23 cellular contexts compared by ENCODE assay signal in the genomic region with DNA sequence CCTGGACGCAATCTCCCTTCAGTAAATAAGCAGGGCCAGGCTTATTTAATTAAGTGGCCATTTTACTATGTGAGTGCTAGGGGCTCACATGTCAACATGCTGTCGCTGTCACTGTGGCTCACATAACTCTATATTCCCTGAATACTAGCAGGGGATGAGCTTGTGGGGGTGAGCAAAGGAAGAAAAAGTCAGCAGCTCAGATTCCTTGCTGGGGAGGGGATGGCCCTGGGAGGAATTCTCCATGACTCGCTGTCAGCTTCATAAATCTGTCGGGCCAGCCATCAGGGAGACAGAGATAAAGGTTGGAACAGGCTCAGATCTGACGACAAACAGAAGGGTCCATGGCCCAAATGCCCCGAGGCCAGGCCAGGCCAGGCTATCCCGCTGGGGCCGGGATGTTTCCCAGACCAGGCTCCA. TPM values are rescaled to one million over a fixed set of nuclear protein-coding genes. Genes with fewer than 3 reads are reported as not detected.
A peak's percentile ranks its signal among the peaks of the same experiment; 100 is the strongest.
DNase-seq lines count a peak whose midpoint lies in the region; ATAC-seq and TF ChIP-seq lines count a peak whose summit lies in the region.
"Had no signal": no experiment of that assay in that cellular context is flagged by ENCODE, and none has a peak within 500 bp of the region (broad histone marks: within the 10 kb centered on the region; RNA-seq: fewer than 3 reads in every experiment).

No MANE protein-coding gene starts in this region.

- H3K36me3 Mint-ChIP-seq in osteocyte (ENCODE audit: unreplicated experiment) (no peaks in the 10 kb centered on the region), GM23338 (ENCODE audit: low read depth) (no peaks in the 10 kb centered on the region; the same call in 2 of the 3 replicates), endothelial cell (ENCODE audit: low read depth, unreplicated experiment) (no peaks in the 10 kb centered on the region)
- no peaks in the 10 kb centered on the region for H3K36me3 Mint-ChIP-seq in activated CD8-positive, alpha-beta T cell treated with anti-CD3 and anti-CD28 coated beads, Interleukin-2, amount 10 ng/mL, durations not matched to agents 7 days and 5 days (ENCODE audit: low read depth)
- H3K36me3 Mint-ChIP-seq: CD8-positive, alpha-beta memory T cell had no signal

- no peaks in the 10 kb centered on the region for H3K27me3 Mint-ChIP-seq in osteocyte (ENCODE audit: unreplicated experiment)
- peaks cover 24% of the 10 kb centered on the region for H3K27me3 Mint-ChIP-seq in GM23338 (ENCODE audit: insufficient read depth, low read depth, poor library complexity)
- H3K27me3 Mint-ChIP-seq in activated CD8-positive, alpha-beta T cell treated with anti-CD3 and anti-CD28 coated beads, Interleukin-2, amount 10 ng/mL, durations not matched to agents 7 days and 5 days (ENCODE audit: low read depth) = no peaks in the 10 kb centered on the region
- peaks cover 2% of the 10 kb centered on the region for H3K27me3 Mint-ChIP-seq in endothelial cell (ENCODE audit: unreplicated experiment)
- H3K27me3 Mint-ChIP-seq: CD8-positive, alpha-beta memory T cell had no signal

- no peak overlapping the region for H3K4me2 ChIP-seq in GM23338

- DNase-seq in HEK293T (ENCODE audit: extremely low spot score) = no peak
- DNase-seq in RWPE1 (ENCODE audit: low spot score) = no peak
- DNase-seq in islet precursor cell = peak; percentile 97
- no peak for DNase-seq in osteocyte (ENCODE audit: extremely low spot score, unreplicated experiment)
- no peak for DNase-seq in GM23338 (ENCODE audit: low spot score)
- DNase-seq in activated CD8-positive, alpha-beta T cell treated with anti-CD3 and anti-CD28 coated beads, Interleukin-2, amount 10 ng/mL, durations not matched to agents 7 days and 5 days = no peak
- DNase-seq in endothelial cell (ENCODE audit: low spot score) = no peak
- no peak for DNase-seq in upper lobe of left lung
- DNase-seq: activated CD4-positive, CD25-positive, alpha-beta regulatory T cell treated with anti-CD3 and anti-CD28 coated beads, Interleukin-2, amount 50 U/mL, for 72 hours; activated naive CD4-positive, alpha-beta T cell treated with anti-CD3 and anti-CD28 coated beads for 36 hours; activated T-cell treated with anti-CD3 and anti-CD28 coated beads, Interleukin-2, amount 50 U/mL, for 48 hours; amygdala; DMS79 treated with DMSO at 0.1 percent for 48 hours; gastrocnemius medialis; H9; KBM-7; NCI-H1930; NCI-H446; RPMI8226 had no signal

- no peaks in the 10 kb centered on the region for H3K27me3 ChIP-seq in GM23338 (ENCODE audit: insufficient read depth)
- H3K27me3 ChIP-seq in upper lobe of left lung = no peaks in the 10 kb centered on the region
- H3K27me3 ChIP-seq: esophagus muscularis mucosa, gastrocnemius medialis, neutrophil had no signal

- H3K4me1 ChIP-seq in GM23338 (ENCODE audit: insufficient read depth) = peaks cover 20% of the 10 kb centered on the region
- no peaks in the 10 kb centered on the region for H3K4me1 ChIP-seq in upper lobe of left lung

- no peak overlapping the region for H2AFZ ChIP-seq in GM23338

- H3K4me3 Mint-ChIP-seq in osteocyte (ENCODE audit: unreplicated experiment) (no peak overlapping the region), GM23338 (no peak overlapping the region), endothelial cell (ENCODE audit: unreplicated experiment) (no peak overlapping the region)
- H3K4me3 Mint-ChIP-seq in activated CD8-positive, alpha-beta T cell treated with anti-CD3 and anti-CD28 coated beads, Interleukin-2, amount 10 ng/mL, durations not matched to agents 7 days and 5 days = no peak overlapping the region
- H3K4me3 Mint-ChIP-seq: activated naive CD4-positive, alpha-beta T cell treated with anti-CD3 and anti-CD28 coated beads for 36 hours; CD8-positive, alpha-beta memory T cell; H9 had no signal

- H3K36me3 ChIP-seq in GM23338 (ENCODE audit: insufficient read depth) = no peaks in the 10 kb centered on the region
- no peaks in the 10 kb centered on the region for H3K36me3 ChIP-seq in upper lobe of left lung
- H3K36me3 ChIP-seq: gastrocnemius medialis, neutrophil had no signal

- H3K4me3 ChIP-seq in GM23338 (no peak overlapping the region), upper lobe of left lung (no peak overlapping the region)
- H3K4me3 ChIP-seq: esophagus muscularis mucosa, gastrocnemius medialis had no signal

- peaks cover 19% of the 10 kb centered on the region for H3F3A ChIP-seq in GM23338 (replicated peaks; ENCODE audit: low read depth)

- TF ChIP-seq CTCF in RWPE1 (conservative IDR thresholded peaks at IDR 0.05; ENCODE audit: low read depth) (no peak), osteocyte (IDR thresholded peaks at IDR 0.05) (no peak), GM23338 (conservative IDR thresholded peaks at IDR 0.05; ENCODE audit: low read depth in 2 of 2) (no peak), endothelial cell (IDR thresholded peaks at IDR 0.05; ENCODE audit: unreplicated experiment) (no peak), upper lobe of left lung (IDR thresholded peaks at IDR 0.05) (no peak)

- H3K9me3 Mint-ChIP-seq in osteocyte (ENCODE audit: unreplicated experiment) (no peaks in the 10 kb centered on the region), GM23338 (no peaks in the 10 kb centered on the region), endothelial cell (ENCODE audit: unreplicated experiment) (no peaks in the 10 kb centered on the region)
- no peaks in the 10 kb centered on the region for H3K9me3 Mint-ChIP-seq in activated CD8-positive, alpha-beta T cell treated with anti-CD3 and anti-CD28 coated beads, Interleukin-2, amount 10 ng/mL, durations not matched to agents 7 days and 5 days (ENCODE audit: insufficient read depth)
- H3K9me3 Mint-ChIP-seq: activated naive CD4-positive, alpha-beta T cell treated with anti-CD3 and anti-CD28 coated beads for 36 hours; CD8-positive, alpha-beta memory T cell; H9 had no signal

- POLR2A ChIA-PET in HEK293T (lab: Yijun Ruan, JAX) (no interaction called here), RWPE1 (lab: Yijun Ruan, JAX; ENCODE audit: low non-redundant PET) (no interaction called here)
- POLR2A ChIA-PET in activated CD8-positive, alpha-beta T cell treated with anti-CD3 and anti-CD28 coated beads, Interleukin-2, amount 10 ng/mL, durations not matched to agents 7 days and 5 days (lab: Charles Lee) = no interaction called here

- H4K20me1 ChIP-seq in GM23338 (replicated peaks; ENCODE audit: insufficient read depth) = no peaks in the 10 kb centered on the region; the same call in none of the 2 replicates

- CTCF ChIA-PET in HEK293T (lab: Yijun Ruan, JAX) = no interaction called here
- CTCF ChIA-PET in RWPE1 (lab: Yijun Ruan, JAX) = no interaction called here
- CTCF ChIA-PET in activated CD8-positive, alpha-beta T cell treated with anti-CD3 and anti-CD28 coated beads, Interleukin-2, amount 10 ng/mL, durations not matched to agents 7 days and 5 days (lab: Charles Lee) = no interaction called here

- H3K27ac ChIP-seq in RWPE1 (peak overlapping the region; percentile 36; the same call in 1 of the 2 replicates), GM23338 (ENCODE audit: low read depth) (no peak overlapping the region), upper lobe of left lung (no peak overlapping the region)
- H3K27ac ChIP-seq: esophagus muscularis mucosa, gastrocnemius medialis, neutrophil had no signal

- no peaks in the 10 kb centered on the region for H3K9me3 ChIP-seq in upper lobe of left lung
- H3K9me3 ChIP-seq: esophagus muscularis mucosa, gastrocnemius medialis, neutrophil had no signal

- WGBS in upper lobe of left lung, 2 donors = 76 to 80% methylated on average over 8 of the region's 8 CpGs

- peak overlapping the region; percentile 50 for H3K27ac Mint-ChIP-seq in osteocyte (ENCODE audit: unreplicated experiment)
- no peak overlapping the region for H3K27ac Mint-ChIP-seq in GM23338
- no peak overlapping the region for H3K27ac Mint-ChIP-seq in activated CD8-positive, alpha-beta T cell treated with anti-CD3 and anti-CD28 coated beads, Interleukin-2, amount 10 ng/mL, durations not matched to agents 7 days and 5 days
- H3K27ac Mint-ChIP-seq in endothelial cell (ENCODE audit: unreplicated experiment) = no peak overlapping the region
- H3K27ac Mint-ChIP-seq: activated naive CD4-positive, alpha-beta T cell treated with anti-CD3 and anti-CD28 coated beads for 36 hours; CD8-positive, alpha-beta memory T cell; H9 had no signal

- TF ChIP-seq EP300 in upper lobe of left lung (IDR thresholded peaks at IDR 0.05) = no peak

- H3K4me1 Mint-ChIP-seq in osteocyte (ENCODE audit: unreplicated experiment) (peaks cover 64% of the 10 kb centered on the region), GM23338 (peaks cover 24% of the 10 kb centered on the region), endothelial cell (ENCODE audit: unreplicated experiment) (no peaks in the 10 kb centered on the region)
- peaks cover 5% of the 10 kb centered on the region for H3K4me1 Mint-ChIP-seq in activated CD8-positive, alpha-beta T cell treated with anti-CD3 and anti-CD28 coated beads, Interleukin-2, amount 10 ng/mL, durations not matched to agents 7 days and 5 days (ENCODE audit: low read depth)
- H3K4me1 Mint-ChIP-seq: CD8-positive, alpha-beta memory T cell had no signal

- TF ChIP-seq POLR2A in upper lobe of left lung (IDR thresholded peaks at IDR 0.05) = no peak

- no peaks in the 10 kb centered on the region for H3K9me2 ChIP-seq in GM23338 (ENCODE audit: insufficient read depth)

- H3K79me2 ChIP-seq in GM23338 (replicated peaks; ENCODE audit: insufficient read depth) = no peaks in the 10 kb centered on the region

- no peak for ATAC-seq in GM23338
- no peak for ATAC-seq in activated CD8-positive, alpha-beta T cell treated with anti-CD3 and anti-CD28 coated beads, Interleukin-2, amount 10 ng/mL, durations not matched to agents 7 days and 5 days
- no peak for ATAC-seq in upper lobe of left lung (ENCODE audit: low FRiP score in 2 of 2)
- ATAC-seq: gastrocnemius medialis had no signal

RNA-seq across cellular contexts. Expression of gene PLEKHG5, which starts 26.0 kb away (rescaled TPM):
- total RNA-seq in osteocyte = 33.0 and 34.9 TPM in 2 replicates
- total RNA-seq in GM23338 (2014; rRNA removed; shearing (Covaris generic)) = 25.8 and 26.4 TPM in 2 replicates
- 9.0 and 10.2 TPM in 2 replicates for polyA plus RNA-seq in GM23338 (2016; fragmentation: Nextera tagmentation; extraction: Ambion mirVana)
- 1 to 10 TPM; 2.2 to 2.8 TPM for total RNA-seq in activated CD8-positive, alpha-beta T cell treated with anti-CD3 and anti-CD28 coated beads, Interleukin-2, amount 10 ng/mL, durations not matched to agents 7 days and 5 days
- 109 TPM for total RNA-seq in endothelial cell (ENCODE audit: unreplicated experiment)
- total RNA-seq in upper lobe of left lung = 10 to 100 TPM in 5 of 6 donors, 1 to 10 TPM in 1; 5.0 to 31.4 (median 12.6) TPM

RNA-seq across cellular contexts. Expression of gene NOL9, which starts 36.9 kb away (rescaled TPM):
- total RNA-seq in osteocyte = 33.5 and 36.3 TPM in 2 replicates
- total RNA-seq in GM23338 (2014; rRNA removed; shearing (Covaris generic)) = 44.6 and 48.5 TPM in 2 replicates
- 11.4 and 13.2 TPM in 2 replicates for polyA plus RNA-seq in GM23338 (2016; fragmentation: Nextera tagmentation; extraction: Ambion mirVana)
- 10 to 100 TPM; 39.8 to 43.6 TPM for total RNA-seq in activated CD8-positive, alpha-beta T cell treated with anti-CD3 and anti-CD28 coated beads, Interleukin-2, amount 10 ng/mL, durations not matched to agents 7 days and 5 days
- total RNA-seq in endothelial cell (ENCODE audit: unreplicated experiment) = 26.9 TPM
- total RNA-seq in upper lobe of left lung = 10 to 100 TPM; 19.6 to 41.9 (median 24.7) TPM

RNA-seq across cellular contexts. Expression of gene TAS1R1, which starts 37.7 kb away (rescaled TPM):
- total RNA-seq in osteocyte (not detected in 2 replicates), endothelial cell (ENCODE audit: unreplicated experiment) (not detected), upper lobe of left lung (under 1 TPM in 2 of 6 donors, not detected in 4; 0.11 to 0.15 TPM)
- not detected in 2 replicates for total RNA-seq in GM23338 (2014; rRNA removed; shearing (Covaris generic))
- polyA plus RNA-seq in GM23338 (2016; fragmentation: Nextera tagmentation; extraction: Ambion mirVana) = 0.19 TPM in 1 of 2 replicates, not detected in the other
- total RNA-seq in activated CD8-positive, alpha-beta T cell treated with anti-CD3 and anti-CD28 coated beads, Interleukin-2, amount 10 ng/mL, durations not matched to agents 7 days and 5 days = not detected
- total RNA-seq: activated CD8-positive, alpha-beta memory T cell treated with anti-CD3 and anti-CD28 coated beads for 36 hours; activated naive CD4-positive, alpha-beta T cell treated with anti-CD3 and anti-CD28 coated beads for 36 hours; CD8-positive, alpha-beta memory T cell; esophagus muscularis mucosa; gastrocnemius medialis; H9 had no signal
- polyA plus RNA-seq: CD8-positive, alpha-beta memory T cell had no signal

RNA-seq across cellular contexts. Expression of gene TNFRSF25, which starts 51.5 kb away (rescaled TPM):
- total RNA-seq in osteocyte (26.4 and 27.9 TPM in 2 replicates), endothelial cell (ENCODE audit: unreplicated experiment) (104 TPM), upper lobe of left lung (10 to 100 TPM in 4 of 6 donors, 1 to 10 TPM in 2; 4.6 to 51.3 (median 14.0) TPM)
- 25.3 and 26.3 TPM in 2 replicates for total RNA-seq in GM23338 (2014; rRNA removed; shearing (Covaris generic))
- 13.6 and 15.2 TPM in 2 replicates for polyA plus RNA-seq in GM23338 (2016; fragmentation: Nextera tagmentation; extraction: Ambion mirVana)
- total RNA-seq in activated CD8-positive, alpha-beta T cell treated with anti-CD3 and anti-CD28 coated beads, Interleukin-2, amount 10 ng/mL, durations not matched to agents 7 days and 5 days = 10 to 100 TPM; 47.7 to 55.8 TPM
